1 cellular context compared by ENCODE assay signal in genomic region chr12:11833174-11833895, GRCh38.
TF ChIP-seq lines count a peak whose summit lies in the region.

No MANE protein-coding gene starts in this region.

TF ChIP-seq in HepG2, 621 proteins besides CTCF, POLR2A, EP300 and RAD21:
- no peak for TF ChIP-seq RERE (CRISPR knock-in tag; IDR thresholded peaks at IDR 0.05; ENCODE audit: low read depth)
- no peak for TF ChIP-seq ZNF337 (CRISPR knock-in tag; IDR thresholded peaks at IDR 0.05; ENCODE audit: borderline replicate concordance, low read depth)
- no peak for TF ChIP-seq ZNF333 (CRISPR knock-in tag; IDR thresholded peaks at IDR 0.05; ENCODE audit: borderline replicate concordance)
- peak; percentile 22; the same call in 1 of the 2 replicates for TF ChIP-seq ZNF768 (CRISPR knock-in tag; IDR thresholded peaks at IDR 0.05)
